19 cellular contexts compared by ENCODE assay signal in genomic region chrX:13144927-13145659, GRCh38.
DNase-seq lines count a peak whose midpoint lies in the region; ATAC-seq and TF ChIP-seq lines count a peak whose summit lies in the region.
"Had no signal": no experiment of that assay in that cellular context is flagged by ENCODE, and none has a peak within 500 bp of the region (broad histone marks: within the 10 kb centered on the region; RNA-seq: fewer than 3 reads in every experiment).

No MANE protein-coding gene starts in this region.

- H3K36me3 Mint-ChIP-seq in HFFc6 (ENCODE audit: low read depth): peaks cover 12% of the 10 kb centered on the region
- no peaks in the 10 kb centered on the region for H3K36me3 Mint-ChIP-seq in chondrocyte (ENCODE audit: low read depth)
- H3K36me3 Mint-ChIP-seq in T-helper 17 cell (ENCODE audit: low read depth): peaks cover 3% of the 10 kb centered on the region

- no peak for ATAC-seq in T-helper 17 cell
- ATAC-seq: HCT116, PC-3 had no signal

- H3K4me3 ChIP-seq in left ventricle myocardium inferior: no peak overlapping the region

- DNase-seq in HFFc6 (peak; percentile 4), chondrocyte (ENCODE audit: low spot score) (no peak), hepatic stellate cell (ENCODE audit: low spot score) (peak; percentile 8), left ventricle myocardium inferior (no peak), T-helper 17 cell (no peak), occipital lobe (lab: John Stamatoyannopoulos, UW) (no peak), NCI-H774 (lab: John Stamatoyannopoulos, UW) (no peak)
- DNase-seq: ACHN, AML-193, DND-41, GDM1, NCI-H1417, NCI-H187, NCI-H345, NCI-H524 treated with DMSO at 0.1 percent for 48 hours, PC-3 had no signal

- H3K27ac Mint-ChIP-seq in HFFc6: peak overlapping the region; percentile 72
- peak overlapping the region; percentile 82 for H3K27ac Mint-ChIP-seq in chondrocyte (ENCODE audit: unreplicated experiment)
- H3K27ac Mint-ChIP-seq in T-helper 17 cell: no peak overlapping the region

- no peaks in the 10 kb centered on the region for H3K9me3 ChIP-seq in left ventricle myocardium inferior (replicated peaks)
- H3K9me3 ChIP-seq in T-helper 17 cell (ENCODE audit: control insufficient read depth, low read length, poor library complexity, severe bottlenecking): no peaks in the 10 kb centered on the region

- no peaks in the 10 kb centered on the region for H3K27me3 Mint-ChIP-seq in HFFc6 (ENCODE audit: insufficient read depth)
- no peaks in the 10 kb centered on the region for H3K27me3 Mint-ChIP-seq in chondrocyte (ENCODE audit: low read depth)
- no peaks in the 10 kb centered on the region for H3K27me3 Mint-ChIP-seq in T-helper 17 cell

- H3K4me1 Mint-ChIP-seq in HFFc6 (ENCODE audit: low read depth) (peaks cover 37% of the 10 kb centered on the region), chondrocyte (ENCODE audit: low read depth) (peaks cover 46% of the 10 kb centered on the region), T-helper 17 cell (no peaks in the 10 kb centered on the region)

- no peaks in the 10 kb centered on the region for H3K27me3 ChIP-seq in left ventricle myocardium inferior (ENCODE audit: low read depth)

- no peaks in the 10 kb centered on the region for H3K4me1 ChIP-seq in left ventricle myocardium inferior

- no peak for TF ChIP-seq CTCF in HFFc6 (IDR thresholded peaks at IDR 0.05)
- no peak for TF ChIP-seq CTCF in chondrocyte (IDR thresholded peaks at IDR 0.05)
- TF ChIP-seq CTCF in left ventricle myocardium inferior (IDR thresholded peaks at IDR 0.05; ENCODE audit: borderline replicate concordance): no peak

- intact Hi-C loops in left ventricle myocardium inferior (cut with micrococcal nuclease): no loop called here

- H3K4me3 Mint-ChIP-seq in HFFc6: no peak overlapping the region; the same call in 1 of the 2 replicates
- no peak overlapping the region for H3K4me3 Mint-ChIP-seq in chondrocyte (ENCODE audit: unreplicated experiment)
- H3K4me3 Mint-ChIP-seq in T-helper 17 cell: no peak overlapping the region

- no peak overlapping the region for H3K27ac ChIP-seq in left ventricle myocardium inferior (replicated peaks)
- H3K27ac ChIP-seq: C4-2B, RWPE1 had no signal

- no peaks in the 10 kb centered on the region for H3K36me3 ChIP-seq in left ventricle myocardium inferior

- H3K9me3 Mint-ChIP-seq in HFFc6: peaks cover 9% of the 10 kb centered on the region
- peaks cover 20% of the 10 kb centered on the region for H3K9me3 Mint-ChIP-seq in chondrocyte (ENCODE audit: low read depth)

Comparison
In these comparisons a context has a peak if more than half of its experiments do, and no peak if none do; other contexts are left out.
1. DNase-seq: peak in HFFc6 (single experiment) and hepatic stellate cell (single experiment); none in chondrocyte (single experiment), left ventricle myocardium inferior (single experiment), T-helper 17 cell (0 of 3), occipital lobe (single experiment) and NCI-H774 (single experiment).